ENCODE assay signal across 11 cellular contexts in the genomic region with DNA sequence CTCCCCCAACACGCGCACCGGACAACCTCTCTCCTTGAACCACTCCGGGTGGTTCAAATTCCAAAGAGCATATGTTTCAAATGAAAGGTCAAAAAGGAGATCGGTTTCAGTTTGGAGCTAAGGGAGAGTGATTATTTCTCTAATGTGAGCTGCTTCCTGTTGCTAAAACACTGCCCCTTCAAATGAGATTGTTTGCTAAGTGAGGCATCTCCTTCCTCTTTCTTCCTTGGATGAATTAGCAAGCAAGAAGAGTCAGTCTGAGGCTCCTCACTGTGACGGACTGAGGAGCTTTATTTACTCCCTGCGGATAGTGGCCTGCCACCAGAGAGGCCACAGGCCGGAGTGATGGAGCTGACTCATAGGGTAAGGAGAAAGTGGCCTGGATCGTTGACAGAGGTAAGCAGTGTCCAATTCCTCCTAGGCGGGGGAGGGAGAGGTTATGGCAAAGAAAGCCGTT.
DNase-seq lines count a peak whose midpoint lies in the region; ATAC-seq and TF ChIP-seq lines count a peak whose summit lies in the region.
"Had no signal": no experiment of that assay in that cellular context is flagged by ENCODE, and none has a peak within 500 bp of the region (broad histone marks: within the 10 kb centered on the region; RNA-seq: fewer than 3 reads in every experiment).

No MANE protein-coding gene starts in this region.

- peak; percentile 89 for ATAC-seq in SK-N-SH treated with all-trans-retinoic acid at 6 μM for 48 hours

- H4K91ac ChIP-seq in H9 (ENCODE audit: insufficient read length, low read depth, low read length) = no peak overlapping the region

- H3K27ac Mint-ChIP-seq in H9 = peak overlapping the region; percentile 17 to 77 (median 42); a peak in 4 of 7 replicates

- H4K5ac ChIP-seq in H9 (ENCODE audit: insufficient read length, low read depth, low read length) = no peak overlapping the region

- H3K27ac ChIP-seq in H9 (ENCODE audit: insufficient read length, low read depth, low read length) = no peak overlapping the region
- H3K27ac ChIP-seq: VCaP had no signal

- H3K56ac ChIP-seq in H9 (ENCODE audit: insufficient read length, low read depth, low read length) = no peak overlapping the region

- no peaks in the 10 kb centered on the region for H3K79me1 ChIP-seq in H9 (ENCODE audit: insufficient read depth, low read depth, low read length, poor library complexity, severe bottlenecking)

- no peak overlapping the region for H2AFZ ChIP-seq in H9 (ENCODE audit: low read length)

- peaks cover 4% of the 10 kb centered on the region for H3K9me3 ChIP-seq in H9 (ENCODE audit: control insufficient read depth, low read depth, low read length)
- H3K9me3 ChIP-seq in skeletal muscle satellite cell (replicated peaks; ENCODE audit: low read length) = no peaks in the 10 kb centered on the region

- H2AK5ac ChIP-seq in H9 (ENCODE audit: insufficient read length, low read length) = no peak overlapping the region

- no peak overlapping the region for H2BK12ac ChIP-seq in H9 (ENCODE audit: insufficient read length, low read depth, low read length)

- no peak for TF ChIP-seq CTCF in H9 (conservative IDR thresholded peaks at IDR 0.05)
- TF ChIP-seq CTCF in foreskin fibroblast (IDR thresholded peaks at IDR 0.05; ENCODE audit: low read depth, low read length) = no peak

- no peak overlapping the region for H3K18ac ChIP-seq in H9 (ENCODE audit: insufficient read length, low read depth, low read length)

- H3K4me1 Mint-ChIP-seq in H9 = peaks cover 10 to 13% of the 10 kb centered on the region in 2 experiments

- H3T11ph ChIP-seq in H9 (ENCODE audit: low read length) = no peak overlapping the region

- H2BK15ac ChIP-seq in H9 (ENCODE audit: low read depth, low read length) = no peak overlapping the region

- no peaks in the 10 kb centered on the region; a peak in 1 of 5 replicates for H3K9me3 Mint-ChIP-seq in H9

- H3K23ac ChIP-seq in H9 (ENCODE audit: insufficient read length, low read depth, low read length) = no peak overlapping the region

- no peaks in the 10 kb centered on the region for H4K20me1 ChIP-seq in H9 (ENCODE audit: control insufficient read depth, insufficient read depth, insufficient read length)

- H3K79me2 ChIP-seq in H9 (ENCODE audit: insufficient read depth, low read length) = no peaks in the 10 kb centered on the region

- no CpG with 5 or more reads among the region's 11 CpGs for WGBS in H9 (ENCODE audit: extremely low coverage, insufficient read length, low lambda C conversion rate)

- no peak overlapping the region for H2BK5ac ChIP-seq in H9 (ENCODE audit: insufficient read length, low read length)

- H3K23me2 ChIP-seq in H9 (ENCODE audit: insufficient read length, low read depth, low read length, poor library complexity, severe bottlenecking) = no peaks in the 10 kb centered on the region

- no peak overlapping the region for H3K4ac ChIP-seq in H9 (ENCODE audit: low read depth, low read length)

- H3K4me1 ChIP-seq in H9 (ENCODE audit: insufficient read depth, low read length) = 0 out of 2 replicates have a peak, but pooled peaks cover 4% of the 10 kb centered on the region
- peaks cover 10% of the 10 kb centered on the region for H3K4me1 ChIP-seq in skeletal muscle satellite cell (ENCODE audit: control insufficient read depth, insufficient read depth, low read length)

- H2BK120ac ChIP-seq in H9 (ENCODE audit: low read depth, low read length, poor library complexity, severe bottlenecking) = no peak overlapping the region

- peak overlapping the region; percentile 13 to 31 for H3K4me3 ChIP-seq in foreskin fibroblast (ENCODE audit: low read depth in 1 of 2, low read length in 2 of 2)
- no peak overlapping the region for H3K4me3 ChIP-seq in skeletal muscle satellite cell (ENCODE audit: low read length)

- no peak overlapping the region for H3K14ac ChIP-seq in H9 (ENCODE audit: insufficient read depth, low read length)

- H3K4me2 ChIP-seq in H9 (ENCODE audit: insufficient read depth, insufficient read length, low read length) (no peak overlapping the region), skeletal muscle satellite cell (ENCODE audit: low read length) (peak overlapping the region; percentile 16)

- no peaks in the 10 kb centered on the region for H3K27me3 ChIP-seq in H9 (ENCODE audit: insufficient read depth, low read length)
- H3K27me3 ChIP-seq in skeletal muscle satellite cell (ENCODE audit: control insufficient read depth, insufficient read depth, low read length) = peaks cover 5% of the 10 kb centered on the region

- no peak overlapping the region for H4K8ac ChIP-seq in H9 (replicated peaks; ENCODE audit: insufficient read length, low read depth, low read length)

- no peaks in the 10 kb centered on the region; a peak in 2 of 7 replicates for H3K36me3 Mint-ChIP-seq in H9 (ENCODE audit: insufficient read depth in 1 of 3, low read depth in 3 of 3)

- H2BK20ac ChIP-seq in H9 (ENCODE audit: low read depth, low read length, poor library complexity, severe bottlenecking) = no peak overlapping the region

- H3K27me3 Mint-ChIP-seq in H9 (ENCODE audit: low read depth) = no peaks in the 10 kb centered on the region

- peak; percentile 39 for DNase-seq in H9
- DNase-seq in foreskin fibroblast = peak; percentile 62 to 68
- no peak for DNase-seq in mucosa of gallbladder (ENCODE audit: low spot score)
- no peak for DNase-seq in ecto neural progenitor cell (ENCODE audit: low spot score)
- DNase-seq in stimulated activated CD4-positive, alpha-beta T cell treated with anti-CD3 and anti-CD28 coated beads, Interleukin-4, amount 100 ng/mL, for 4 hours = no peak
- DNase-seq in C1 segment of cervical spinal cord (lab: John Stamatoyannopoulos, UW) = no peak
- DNase-seq: activated naive CD4-positive, alpha-beta T cell treated with anti-CD3 and anti-CD28 coated beads, Interleukin-2, amount 50 U/mL, for 16 hours; NCI-H2171 had no signal

- H3K4me3 Mint-ChIP-seq in H9 = no peak overlapping the region

- no peaks in the 10 kb centered on the region for H3K36me3 ChIP-seq in skeletal muscle satellite cell (ENCODE audit: insufficient read depth, low read length)

- H3K9ac ChIP-seq in H9 (ENCODE audit: extremely low read depth, insufficient read length, low read length) = no peak overlapping the region
- no peak overlapping the region for H3K9ac ChIP-seq in skeletal muscle satellite cell (ENCODE audit: low read depth, low read length)

TF ChIP-seq in SK-N-SH treated with all-trans-retinoic acid at 6 μM for 48 hours, 23 proteins besides CTCF, POLR2A, EP300 and RAD21:
- TF ChIP-seq PPARA (CRISPR knock-in tag; IDR thresholded peaks at IDR 0.05; ENCODE audit: borderline replicate concordance) (no peak), ISL1 (CRISPR knock-in tag; IDR thresholded peaks at IDR 0.05) (no peak), CSDC2 (CRISPR knock-in tag; IDR thresholded peaks at IDR 0.05) (no peak), TCF4 (CRISPR knock-in tag; IDR thresholded peaks at IDR 0.05; ENCODE audit: borderline replicate concordance) (no peak), ZNF565 (CRISPR knock-in tag; conservative IDR thresholded peaks at IDR 0.05; ENCODE audit: low read depth) (no peak), CREB5 (CRISPR knock-in tag; IDR thresholded peaks at IDR 0.05; ENCODE audit: low read depth) (no peak)

Comparison
In these comparisons a context has a peak if more than half of its experiments do, and no peak if none do; other contexts are left out.
1. DNase-seq: peak in H9 (single experiment) and foreskin fibroblast (2 of 2); none in mucosa of gallbladder (single experiment), ecto neural progenitor cell (single experiment), stimulated activated CD4-positive, alpha-beta T cell treated with anti-CD3 and anti-CD28 coated beads, Interleukin-4, amount 100 ng/mL, for 4 hours (0 of 2) and C1 segment of cervical spinal cord (0 of 14).